ENCODE assay signal across 1 cellular context in genomic region chr14:65180725-65181025, GRCh38.
TF ChIP-seq lines count a peak whose summit lies in the region.

No MANE protein-coding gene starts in this region.

TF ChIP-seq in A549, 52 proteins besides CTCF, POLR2A, EP300 and RAD21 (continued from another document):
- no peak for TF ChIP-seq ELK1 (IDR thresholded peaks at IDR 0.05; ENCODE audit: low read depth, low read length)
